Comparison of ENCODE assay signal across 9 cellular contexts in genomic region chr4:153521467-153521866, GRCh38. TPM values are rescaled to one million over a fixed set of nuclear protein-coding genes. Genes with fewer than 3 reads are reported as not detected.
A peak's percentile ranks its signal among the peaks of the same experiment; 100 is the strongest.
DNase-seq lines count a peak whose midpoint lies in the region; ATAC-seq and FAIRE-seq lines count a peak whose summit lies in the region.
"Had no signal": no experiment of that assay in that cellular context is flagged by ENCODE, and none has a peak within 500 bp of the region (broad histone marks: within the 10 kb centered on the region; RNA-seq: fewer than 3 reads in every experiment).

No MANE protein-coding gene starts in this region.

- H3K4me3 Mint-ChIP-seq in activated naive CD4-positive, alpha-beta T cell treated with anti-CD3 and anti-CD28 coated beads, Interleukin-2, amount 10 ng/mL, durations not matched to agents 7 days and 5 days, result peak overlapping the region; percentile 66
- peak overlapping the region; percentile 89 for H3K4me3 Mint-ChIP-seq in activated T-helper 17 cell treated with anti-CD3 and anti-CD28 coated beads, Interleukin-2, amount 50 U/mL, for 72 hours
- H3K4me3 Mint-ChIP-seq in stimulated activated naive B cell treated with anti-CD40 and anti-IgM and Interleukin-4, amounts not matched to agents 10 μg/mL and 1 μg/mL and 100 μg/mL, for 72 hours, result peak overlapping the region; percentile 74 to 79

- peaks cover 90% of the 10 kb centered on the region for H3K4me1 Mint-ChIP-seq in activated naive CD4-positive, alpha-beta T cell treated with anti-CD3 and anti-CD28 coated beads, Interleukin-2, amount 10 ng/mL, durations not matched to agents 7 days and 5 days
- peaks cover 65% of the 10 kb centered on the region for H3K4me1 Mint-ChIP-seq in activated T-helper 17 cell treated with anti-CD3 and anti-CD28 coated beads, Interleukin-2, amount 50 U/mL, for 72 hours
- peaks cover 67 to 94% of the 10 kb centered on the region in 2 donors for H3K4me1 Mint-ChIP-seq in stimulated activated naive B cell treated with anti-CD40 and anti-IgM and Interleukin-4, amounts not matched to agents 10 μg/mL and 1 μg/mL and 100 μg/mL, for 72 hours

- ATAC-seq in HG03175 (IDR thresholded peaks at IDR 0.05; ENCODE audit: unreplicated experiment), result peak; percentile 25
- ATAC-seq in activated T-helper 17 cell treated with anti-CD3 and anti-CD28 coated beads, Interleukin-2, amount 50 U/mL, for 72 hours (replicated peaks), result no peak
- peak; percentile 31 to 39 for ATAC-seq in stimulated activated naive B cell treated with anti-CD40 and anti-IgM and Interleukin-4, amounts not matched to agents 10 μg/mL and 1 μg/mL and 100 μg/mL, for 72 hours (replicated peaks)

- no peak for FAIRE-seq in frontal cortex (lab: Jason Lieb, UNC)

- H3K27ac Mint-ChIP-seq in activated naive CD4-positive, alpha-beta T cell treated with anti-CD3 and anti-CD28 coated beads, Interleukin-2, amount 10 ng/mL, durations not matched to agents 7 days and 5 days, result peak overlapping the region; percentile 97
- peak overlapping the region; percentile 94 for H3K27ac Mint-ChIP-seq in activated T-helper 17 cell treated with anti-CD3 and anti-CD28 coated beads, Interleukin-2, amount 50 U/mL, for 72 hours
- peak overlapping the region; percentile 95 for H3K27ac Mint-ChIP-seq in stimulated activated naive B cell treated with anti-CD40 and anti-IgM and Interleukin-4, amounts not matched to agents 10 μg/mL and 1 μg/mL and 100 μg/mL, for 72 hours

- no peaks in the 10 kb centered on the region for H3K27me3 Mint-ChIP-seq in activated naive CD4-positive, alpha-beta T cell treated with anti-CD3 and anti-CD28 coated beads, Interleukin-2, amount 10 ng/mL, durations not matched to agents 7 days and 5 days
- H3K27me3 Mint-ChIP-seq in activated T-helper 17 cell treated with anti-CD3 and anti-CD28 coated beads, Interleukin-2, amount 50 U/mL, for 72 hours, result no peaks in the 10 kb centered on the region
- no peaks in the 10 kb centered on the region for H3K27me3 Mint-ChIP-seq in stimulated activated naive B cell treated with anti-CD40 and anti-IgM and Interleukin-4, amounts not matched to agents 10 μg/mL and 1 μg/mL and 100 μg/mL, for 72 hours

- H3K36me3 Mint-ChIP-seq in activated naive CD4-positive, alpha-beta T cell treated with anti-CD3 and anti-CD28 coated beads, Interleukin-2, amount 10 ng/mL, durations not matched to agents 7 days and 5 days, result peaks cover 41% of the 10 kb centered on the region
- peaks cover 15% of the 10 kb centered on the region for H3K36me3 Mint-ChIP-seq in activated T-helper 17 cell treated with anti-CD3 and anti-CD28 coated beads, Interleukin-2, amount 50 U/mL, for 72 hours (ENCODE audit: low read depth)
- H3K36me3 Mint-ChIP-seq in stimulated activated naive B cell treated with anti-CD40 and anti-IgM and Interleukin-4, amounts not matched to agents 10 μg/mL and 1 μg/mL and 100 μg/mL, for 72 hours, result peaks cover 13 to 29% of the 10 kb centered on the region in 2 donors

- H3K9me3 Mint-ChIP-seq in activated naive CD4-positive, alpha-beta T cell treated with anti-CD3 and anti-CD28 coated beads, Interleukin-2, amount 10 ng/mL, durations not matched to agents 7 days and 5 days, result peaks cover 2% of the 10 kb centered on the region
- no peaks in the 10 kb centered on the region for H3K9me3 Mint-ChIP-seq in activated T-helper 17 cell treated with anti-CD3 and anti-CD28 coated beads, Interleukin-2, amount 50 U/mL, for 72 hours
- H3K9me3 Mint-ChIP-seq in stimulated activated naive B cell treated with anti-CD40 and anti-IgM and Interleukin-4, amounts not matched to agents 10 μg/mL and 1 μg/mL and 100 μg/mL, for 72 hours, result no peaks in the 10 kb centered on the region

- CTCF ChIA-PET in activated naive CD4-positive, alpha-beta T cell treated with anti-CD3 and anti-CD28 coated beads, Interleukin-2, amount 10 ng/mL, durations not matched to agents 7 days and 5 days (lab: Charles Lee), result interaction anchor here (1.0 to 3.0 kb wide), 6 partner anchors 12 to 91 kb away, joined by 3 to 13 read pairs (median 4); partner anchors contain the start of gene TMEM131L

- DNase-seq in activated naive CD4-positive, alpha-beta T cell treated with anti-CD3 and anti-CD28 coated beads, Interleukin-2, amount 10 ng/mL, durations not matched to agents 7 days and 5 days, result peak; percentile 56
- no peak for DNase-seq in activated naive CD4-positive, alpha-beta T cell treated with anti-CD3 and anti-CD28 coated beads, Interleukin-2, amount 50 U/mL, for 16 hours
- peak; percentile 18 for DNase-seq in stimulated activated naive B cell treated with anti-CD40 and anti-IgM and Interleukin-4, amounts not matched to agents 10 μg/mL and 1 μg/mL and 100 μg/mL, for 72 hours
- DNase-seq in frontal cortex (ENCODE audit: low spot score in 2 of 2), result no peak
- DNase-seq in amygdala (lab: John Stamatoyannopoulos, UW), result no peak
- no peak for DNase-seq in DMS153 treated with DMSO at 0.1 percent for 48 hours (lab: John Stamatoyannopoulos, UW; ENCODE audit: unreplicated experiment)
- DNase-seq: NCI-H187 had no signal

RNA-seq across cellular contexts. Expression of gene TMEM131L, which starts 55.3 kb away (rescaled TPM):
- total RNA-seq in activated T-helper 17 cell treated with anti-CD3 and anti-CD28 coated beads, Interleukin-2, amount 50 U/mL, for 72 hours, result 10 to 100 TPM; 19.1 to 30.9 TPM
- total RNA-seq in frontal cortex, result 42.4 TPM

Comparison
In these comparisons a context has a peak if more than half of its experiments do, and no peak if none do; other contexts are left out.
1. DNase-seq: peak in activated naive CD4-positive, alpha-beta T cell treated with anti-CD3 and anti-CD28 coated beads, Interleukin-2, amount 10 ng/mL, durations not matched to agents 7 days and 5 days (single experiment) and stimulated activated naive B cell treated with anti-CD40 and anti-IgM and Interleukin-4, amounts not matched to agents 10 μg/mL and 1 μg/mL and 100 μg/mL, for 72 hours (single experiment); none in activated naive CD4-positive, alpha-beta T cell treated with anti-CD3 and anti-CD28 coated beads, Interleukin-2, amount 50 U/mL, for 16 hours (single experiment), frontal cortex (0 of 2), amygdala (0 of 56) and DMS153 treated with DMSO at 0.1 percent for 48 hours (single experiment).
2. Peak in every context shown above with its lines, with median percentiles within 50 percentile points of each other: H3K27ac Mint-ChIP-seq and H3K4me3 Mint-ChIP-seq.